In the genomic region with DNA sequence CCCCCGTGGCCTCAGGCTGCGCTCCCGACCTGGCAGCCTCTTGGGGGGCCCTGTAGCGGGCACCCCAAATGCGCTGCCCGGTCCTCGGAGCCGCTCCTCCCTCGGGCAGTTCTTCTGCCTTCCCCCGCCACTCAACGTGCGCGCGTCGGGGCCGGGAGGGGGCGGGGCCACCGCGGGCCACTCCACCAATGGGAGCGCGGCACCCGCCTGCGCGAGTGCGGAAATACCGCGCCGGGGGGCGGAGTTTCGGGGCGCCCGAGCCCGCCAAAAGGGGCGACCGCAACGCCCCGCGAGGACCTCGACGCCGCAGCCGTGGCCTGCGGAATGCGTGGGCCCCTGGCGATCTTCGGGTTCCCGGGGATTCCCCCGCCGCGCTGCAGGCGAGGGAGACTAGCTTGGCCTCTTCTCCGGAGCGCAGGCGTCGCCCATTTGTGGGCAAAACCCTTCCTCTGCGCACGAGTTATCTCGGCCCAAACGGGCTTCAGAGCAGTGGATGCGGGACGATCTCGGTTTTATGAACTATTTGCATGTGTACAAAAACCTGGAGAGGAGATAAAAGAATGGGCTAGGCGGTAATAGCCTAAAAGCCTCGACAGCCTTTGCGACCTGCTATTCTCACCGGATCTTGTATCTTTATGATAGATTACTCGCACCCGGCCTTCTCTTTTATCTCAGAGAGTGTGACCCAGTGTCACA, we compare ENCODE assay signal across 1 cellular context.
A peak's percentile ranks its signal among the peaks of the same experiment; 100 is the strongest.
TF ChIP-seq lines count a peak whose summit lies in the region.

A gene with protein sequence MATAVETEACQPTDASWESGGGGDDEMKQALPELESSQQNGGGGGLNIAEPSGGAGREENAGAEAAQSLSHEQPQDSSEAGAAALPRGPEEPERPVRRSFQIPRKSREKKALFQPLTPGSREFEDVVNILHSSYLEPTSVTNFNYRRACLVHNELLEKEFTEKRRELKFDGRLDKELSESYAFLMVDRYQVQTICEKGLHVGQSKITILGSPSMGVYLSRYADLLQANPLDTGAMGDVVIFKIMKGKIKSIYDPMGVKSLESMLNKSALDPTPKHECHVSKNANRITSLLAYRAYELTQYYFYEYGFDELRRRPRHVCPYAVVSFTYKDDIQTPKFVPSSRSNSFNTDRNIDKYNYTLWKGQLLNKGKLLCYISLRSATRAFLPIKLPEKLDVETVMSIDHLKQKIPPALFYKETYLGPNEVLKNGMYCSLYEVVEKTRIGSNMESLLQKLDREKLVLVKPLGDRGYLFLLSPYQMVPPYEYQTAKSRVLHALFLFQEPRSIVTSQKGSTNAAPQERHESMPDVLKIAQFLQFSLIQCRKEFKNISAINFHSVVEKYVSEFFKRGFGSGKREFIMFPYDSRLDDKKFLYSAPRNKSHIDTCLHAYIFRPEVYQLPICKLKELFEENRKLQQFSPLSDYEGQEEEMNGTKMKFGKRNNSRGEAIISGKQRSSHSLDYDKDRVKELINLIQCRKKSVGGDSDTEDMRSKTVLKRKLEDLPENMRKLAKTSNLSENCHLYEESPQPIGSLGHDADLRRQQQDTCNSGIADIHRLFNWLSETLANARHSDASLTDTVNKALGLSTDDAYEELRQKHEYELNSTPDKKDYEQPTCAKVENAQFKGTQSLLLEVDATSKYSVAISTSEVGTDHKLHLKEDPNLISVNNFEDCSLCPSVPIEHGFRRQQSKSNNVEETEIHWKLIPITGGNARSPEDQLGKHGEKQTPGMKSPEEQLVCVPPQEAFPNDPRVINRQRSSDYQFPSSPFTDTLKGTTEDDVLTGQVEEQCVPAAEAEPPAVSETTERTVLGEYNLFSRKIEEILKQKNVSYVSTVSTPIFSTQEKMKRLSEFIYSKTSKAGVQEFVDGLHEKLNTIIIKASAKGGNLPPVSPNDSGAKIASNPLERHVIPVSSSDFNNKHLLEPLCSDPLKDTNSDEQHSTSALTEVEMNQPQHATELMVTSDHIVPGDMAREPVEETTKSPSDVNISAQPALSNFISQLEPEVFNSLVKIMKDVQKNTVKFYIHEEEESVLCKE (N-terminal part only) (minus strand): TSS at position 144 of the 696 bp plus-strand sequence. CDS start 259 bp downstream, outside the sequence.

TF ChIP-seq in K562, 482 proteins besides CTCF, POLR2A, EP300 and RAD21 (continued from another document and continues in another):
- TF ChIP-seq, protein P1, sequence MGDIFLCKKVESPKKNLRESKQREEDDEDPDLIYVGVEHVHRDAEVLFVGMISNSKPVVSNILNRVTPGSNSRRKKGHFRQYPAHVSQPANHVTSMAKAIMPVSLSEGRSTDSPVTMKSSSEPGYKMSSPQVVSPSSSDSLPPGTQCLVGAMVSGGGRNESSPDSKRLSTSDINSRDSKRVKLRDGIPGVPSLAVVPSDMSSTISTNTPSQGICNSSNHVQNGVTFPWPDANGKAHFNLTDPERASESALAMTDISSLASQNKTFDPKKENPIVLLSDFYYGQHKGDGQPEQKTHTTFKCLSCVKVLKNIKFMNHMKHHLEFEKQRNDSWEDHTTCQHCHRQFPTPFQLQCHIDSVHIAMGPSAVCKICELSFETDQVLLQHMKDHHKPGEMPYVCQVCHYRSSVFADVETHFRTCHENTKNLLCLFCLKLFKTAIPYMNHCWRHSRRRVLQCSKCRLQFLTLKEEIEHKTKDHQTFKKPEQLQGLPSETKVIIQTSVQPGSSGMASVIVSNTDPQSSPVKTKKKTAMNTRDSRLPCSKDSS (IDR thresholded peaks at IDR 0.05; ENCODE audit: low read depth, partially characterized antibody) = no peak
- TF ChIP-seq RBM25 (IDR thresholded peaks at IDR 0.05; ENCODE audit: low read depth, low read length, severe bottlenecking) (peak; percentile 82), STAT5A (IDR thresholded peaks at IDR 0.05; ENCODE audit: borderline replicate concordance, low read length) (no peak), KDM2B (CRISPR knock-in tag; IDR thresholded peaks at IDR 0.05) (no peak), CBFA2T2 (conservative IDR thresholded peaks at IDR 0.05) (no peak), CHCHD3 (CRISPR knock-in tag; IDR thresholded peaks at IDR 0.05) (no peak), HNRNPUL1 (IDR thresholded peaks at IDR 0.05; ENCODE audit: low read length) (no peak), NFXL1 (CRISPR knock-in tag; IDR thresholded peaks at IDR 0.05) (no peak), CXXC5 (CRISPR knock-in tag; IDR thresholded peaks at IDR 0.05) (peak; percentile 97), ZFPM2 (CRISPR knock-in tag; IDR thresholded peaks at IDR 0.05) (no peak), FOXJ3 (CRISPR knock-in tag; IDR thresholded peaks at IDR 0.05) (no peak; the same call in 1 of the 2 replicates), RHOXF2B (CRISPR knock-in tag; conservative IDR thresholded peaks at IDR 0.05) (no peak), SAFB (IDR thresholded peaks at IDR 0.05; ENCODE audit: borderline replicate concordance, low read depth, low read length) (no peak), HDAC3 (IDR thresholded peaks at IDR 0.05; ENCODE audit: borderline replicate concordance, partially characterized antibody) (no peak), SOX6 (IDR thresholded peaks at IDR 0.05) (peak; percentile 37), GATAD2A (IDR thresholded peaks at IDR 0.05) (no peak), ZNF436 (CRISPR knock-in tag; IDR thresholded peaks at IDR 0.05) (no peak), ZNF274 (IDR thresholded peaks at IDR 0.05; ENCODE audit: borderline replicate concordance, low read depth, low read length) (no peak), ZNF561 (CRISPR knock-in tag; conservative IDR thresholded peaks at IDR 0.05) (no peak)
- TF ChIP-seq, protein P2, sequence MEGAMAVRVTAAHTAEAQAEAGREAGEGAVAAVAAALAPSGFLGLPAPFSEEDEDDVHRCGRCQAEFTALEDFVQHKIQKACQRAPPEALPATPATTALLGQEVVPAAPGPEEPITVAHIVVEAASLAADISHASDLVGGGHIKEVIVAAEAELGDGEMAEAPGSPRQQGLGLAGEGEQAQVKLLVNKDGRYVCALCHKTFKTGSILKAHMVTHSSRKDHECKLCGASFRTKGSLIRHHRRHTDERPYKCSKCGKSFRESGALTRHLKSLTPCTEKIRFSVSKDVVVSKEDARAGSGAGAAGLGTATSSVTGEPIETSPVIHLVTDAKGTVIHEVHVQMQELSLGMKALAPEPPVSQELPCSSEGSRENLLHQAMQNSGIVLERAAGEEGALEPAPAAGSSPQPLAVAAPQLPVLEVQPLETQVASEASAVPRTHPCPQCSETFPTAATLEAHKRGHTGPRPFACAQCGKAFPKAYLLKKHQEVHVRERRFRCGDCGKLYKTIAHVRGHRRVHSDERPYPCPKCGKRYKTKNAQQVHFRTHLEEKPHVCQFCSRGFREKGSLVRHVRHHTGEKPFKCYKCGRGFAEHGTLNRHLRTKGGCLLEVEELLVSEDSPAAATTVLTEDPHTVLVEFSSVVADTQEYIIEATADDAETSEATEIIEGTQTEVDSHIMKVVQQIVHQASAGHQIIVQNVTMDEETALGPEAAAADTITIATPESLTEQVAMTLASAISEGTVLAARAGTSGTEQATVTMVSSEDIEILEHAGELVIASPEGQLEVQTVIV (CRISPR knock-in tag; IDR thresholded peaks at IDR 0.05; ENCODE audit: borderline replicate concordance) = no peak
- TF ChIP-seq, protein P3, sequence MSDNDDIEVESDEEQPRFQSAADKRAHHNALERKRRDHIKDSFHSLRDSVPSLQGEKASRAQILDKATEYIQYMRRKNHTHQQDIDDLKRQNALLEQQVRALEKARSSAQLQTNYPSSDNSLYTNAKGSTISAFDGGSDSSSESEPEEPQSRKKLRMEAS (CRISPR knock-in tag; IDR thresholded peaks at IDR 0.05) = peak; percentile 96
- TF ChIP-seq, protein P4, sequence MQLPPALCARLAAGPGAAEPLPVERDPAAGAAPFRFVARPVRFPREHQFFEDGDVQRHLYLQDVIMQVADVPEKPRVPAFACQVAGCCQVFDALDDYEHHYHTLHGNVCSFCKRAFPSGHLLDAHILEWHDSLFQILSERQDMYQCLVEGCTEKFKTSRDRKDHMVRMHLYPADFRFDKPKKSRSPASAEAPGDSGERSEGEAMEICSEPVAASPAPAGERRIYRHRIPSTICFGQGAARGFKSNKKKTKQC (CRISPR knock-in tag; IDR thresholded peaks at IDR 0.05) = peak; percentile 97
- TF ChIP-seq, protein P5, sequence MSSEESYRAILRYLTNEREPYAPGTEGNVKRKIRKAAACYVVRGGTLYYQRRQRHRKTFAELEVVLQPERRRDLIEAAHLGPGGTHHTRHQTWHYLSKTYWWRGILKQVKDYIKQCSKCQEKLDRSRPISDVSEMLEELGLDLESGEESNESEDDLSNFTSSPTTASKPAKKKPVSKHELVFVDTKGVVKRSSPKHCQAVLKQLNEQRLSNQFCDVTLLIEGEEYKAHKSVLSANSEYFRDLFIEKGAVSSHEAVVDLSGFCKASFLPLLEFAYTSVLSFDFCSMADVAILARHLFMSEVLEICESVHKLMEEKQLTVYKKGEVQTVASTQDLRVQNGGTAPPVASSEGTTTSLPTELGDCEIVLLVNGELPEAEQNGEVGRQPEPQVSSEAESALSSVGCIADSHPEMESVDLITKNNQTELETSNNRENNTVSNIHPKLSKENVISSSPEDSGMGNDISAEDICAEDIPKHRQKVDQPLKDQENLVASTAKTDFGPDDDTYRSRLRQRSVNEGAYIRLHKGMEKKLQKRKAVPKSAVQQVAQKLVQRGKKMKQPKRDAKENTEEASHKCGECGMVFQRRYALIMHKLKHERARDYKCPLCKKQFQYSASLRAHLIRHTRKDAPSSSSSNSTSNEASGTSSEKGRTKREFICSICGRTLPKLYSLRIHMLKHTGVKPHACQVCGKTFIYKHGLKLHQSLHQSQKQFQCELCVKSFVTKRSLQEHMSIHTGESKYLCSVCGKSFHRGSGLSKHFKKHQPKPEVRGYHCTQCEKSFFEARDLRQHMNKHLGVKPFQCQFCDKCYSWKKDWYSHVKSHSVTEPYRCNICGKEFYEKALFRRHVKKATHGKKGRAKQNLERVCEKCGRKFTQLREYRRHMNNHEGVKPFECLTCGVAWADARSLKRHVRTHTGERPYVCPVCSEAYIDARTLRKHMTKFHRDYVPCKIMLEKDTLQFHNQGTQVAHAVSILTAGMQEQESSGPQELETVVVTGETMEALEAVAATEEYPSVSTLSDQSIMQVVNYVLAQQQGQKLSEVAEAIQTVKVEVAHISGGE (CRISPR knock-in tag; IDR thresholded peaks at IDR 0.05) = no peak
- TF ChIP-seq, protein P6, sequence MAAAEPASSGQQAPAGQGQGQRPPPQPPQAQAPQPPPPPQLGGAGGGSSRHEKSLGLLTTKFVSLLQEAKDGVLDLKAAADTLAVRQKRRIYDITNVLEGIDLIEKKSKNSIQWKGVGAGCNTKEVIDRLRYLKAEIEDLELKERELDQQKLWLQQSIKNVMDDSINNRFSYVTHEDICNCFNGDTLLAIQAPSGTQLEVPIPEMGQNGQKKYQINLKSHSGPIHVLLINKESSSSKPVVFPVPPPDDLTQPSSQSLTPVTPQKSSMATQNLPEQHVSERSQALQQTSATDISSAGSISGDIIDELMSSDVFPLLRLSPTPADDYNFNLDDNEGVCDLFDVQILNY (CRISPR knock-in tag; IDR thresholded peaks at IDR 0.05) = peak; percentile 96
- TF ChIP-seq, protein P7, sequence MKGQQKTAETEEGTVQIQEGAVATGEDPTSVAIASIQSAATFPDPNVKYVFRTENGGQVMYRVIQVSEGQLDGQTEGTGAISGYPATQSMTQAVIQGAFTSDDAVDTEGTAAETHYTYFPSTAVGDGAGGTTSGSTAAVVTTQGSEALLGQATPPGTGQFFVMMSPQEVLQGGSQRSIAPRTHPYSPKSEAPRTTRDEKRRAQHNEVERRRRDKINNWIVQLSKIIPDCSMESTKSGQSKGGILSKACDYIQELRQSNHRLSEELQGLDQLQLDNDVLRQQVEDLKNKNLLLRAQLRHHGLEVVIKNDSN (CRISPR knock-in tag; IDR thresholded peaks at IDR 0.05) = 0 out of 2 replicates have a peak, but pooled peaks have one; percentile 15
- TF ChIP-seq, protein P8, sequence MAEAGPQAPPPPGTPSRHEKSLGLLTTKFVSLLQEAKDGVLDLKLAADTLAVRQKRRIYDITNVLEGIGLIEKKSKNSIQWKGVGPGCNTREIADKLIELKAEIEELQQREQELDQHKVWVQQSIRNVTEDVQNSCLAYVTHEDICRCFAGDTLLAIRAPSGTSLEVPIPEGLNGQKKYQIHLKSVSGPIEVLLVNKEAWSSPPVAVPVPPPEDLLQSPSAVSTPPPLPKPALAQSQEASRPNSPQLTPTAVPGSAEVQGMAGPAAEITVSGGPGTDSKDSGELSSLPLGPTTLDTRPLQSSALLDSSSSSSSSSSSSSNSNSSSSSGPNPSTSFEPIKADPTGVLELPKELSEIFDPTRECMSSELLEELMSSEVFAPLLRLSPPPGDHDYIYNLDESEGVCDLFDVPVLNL (CRISPR knock-in tag; IDR thresholded peaks at IDR 0.05; ENCODE audit: low read depth) = peak; percentile 54; the same call in 1 of the 2 replicates
- TF ChIP-seq, protein P9, sequence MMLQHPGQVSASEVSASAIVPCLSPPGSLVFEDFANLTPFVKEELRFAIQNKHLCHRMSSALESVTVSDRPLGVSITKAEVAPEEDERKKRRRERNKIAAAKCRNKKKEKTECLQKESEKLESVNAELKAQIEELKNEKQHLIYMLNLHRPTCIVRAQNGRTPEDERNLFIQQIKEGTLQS (IDR thresholded peaks at IDR 0.05) = no peak
- TF ChIP-seq, protein P9 (CRISPR knock-in tag; conservative IDR thresholded peaks at IDR 0.05) = peak; percentile 77; the same call in 1 of the 2 replicates
- TF ChIP-seq, protein P10, sequence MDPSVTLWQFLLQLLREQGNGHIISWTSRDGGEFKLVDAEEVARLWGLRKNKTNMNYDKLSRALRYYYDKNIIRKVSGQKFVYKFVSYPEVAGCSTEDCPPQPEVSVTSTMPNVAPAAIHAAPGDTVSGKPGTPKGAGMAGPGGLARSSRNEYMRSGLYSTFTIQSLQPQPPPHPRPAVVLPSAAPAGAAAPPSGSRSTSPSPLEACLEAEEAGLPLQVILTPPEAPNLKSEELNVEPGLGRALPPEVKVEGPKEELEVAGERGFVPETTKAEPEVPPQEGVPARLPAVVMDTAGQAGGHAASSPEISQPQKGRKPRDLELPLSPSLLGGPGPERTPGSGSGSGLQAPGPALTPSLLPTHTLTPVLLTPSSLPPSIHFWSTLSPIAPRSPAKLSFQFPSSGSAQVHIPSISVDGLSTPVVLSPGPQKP (CRISPR knock-in tag; IDR thresholded peaks at IDR 0.05) = no peak
